Comparison of ENCODE assay signal across 1 cellular context in the genomic region with DNA sequence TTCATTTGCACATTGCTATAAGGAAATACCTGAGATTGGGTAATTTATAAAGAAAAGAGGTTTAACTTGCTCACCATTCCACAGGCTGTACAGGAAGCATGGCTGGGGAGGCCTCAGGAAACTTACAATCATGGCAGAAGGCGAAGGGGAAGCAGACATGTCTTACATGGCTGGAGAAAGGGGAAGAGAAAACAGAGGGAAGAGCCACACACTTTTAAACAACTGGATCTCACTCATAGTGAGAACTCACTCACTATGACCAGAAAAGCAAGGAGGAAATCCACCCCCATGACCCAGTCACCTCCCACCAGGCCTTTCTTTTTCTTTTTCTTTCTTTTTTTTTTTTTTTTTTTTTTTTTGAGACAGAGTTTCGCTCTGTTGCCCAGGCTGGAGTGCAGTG. TPM values are rescaled to one million over a fixed set of nuclear protein-coding genes. Genes with fewer than 3 reads are reported as not detected.
"Had no signal": no experiment of that assay in that cellular context is flagged by ENCODE, and none has a peak within 500 bp of the region (broad histone marks: within the 10 kb centered on the region; RNA-seq: fewer than 3 reads in every experiment).

No MANE protein-coding gene starts in this region.

RNA-seq across cellular contexts. Expression of gene SMIM38, which starts 21.6 kb away (rescaled TPM):
- total RNA-seq: upper lobe of right lung had no signal
